ENCODE assay signal across 8 cellular contexts in genomic region chr2:113138428-113139322, GRCh38. TPM values are rescaled to one million over a fixed set of nuclear protein-coding genes. Genes with fewer than 3 reads are reported as not detected.
A peak's percentile ranks its signal among the peaks of the same experiment; 100 is the strongest.
DNase-seq lines count a peak whose midpoint lies in the region; ATAC-seq, FAIRE-seq and TF ChIP-seq lines count a peak whose summit lies in the region.

No MANE protein-coding gene starts in this region.

- H3K27me3 ChIP-seq in heart right ventricle: peaks cover 0 to 5% (median 0%) of the 10 kb centered on the region in 7 donors

- H3K36me3 Mint-ChIP-seq in CD14-positive monocyte: peaks cover 9 to 10% of the 10 kb centered on the region in 2 donors
- no peaks in the 10 kb centered on the region for H3K36me3 Mint-ChIP-seq in activated naive CD8-positive, alpha-beta T cell treated with anti-CD3 and anti-CD28 coated beads, Interleukin-2, amount 10 ng/mL, durations not matched to agents 7 days and 5 days

- H3K4me3 ChIP-seq in Jurkat, Clone E6-1 (ENCODE audit: low read length): no peak overlapping the region
- no peak overlapping the region for H3K4me3 ChIP-seq in heart right ventricle

- H3K27ac ChIP-seq in heart right ventricle: no peak overlapping the region

- POLR2A ChIA-PET in activated naive CD8-positive, alpha-beta T cell treated with anti-CD3 and anti-CD28 coated beads, Interleukin-2, amount 10 ng/mL, durations not matched to agents 7 days and 5 days (lab: Charles Lee): interaction anchor here (0.6 to 3.9 kb wide), 12 partner anchors 19 to 112 kb away, joined by 3 to 40 read pairs (median 4); partner anchors contain the start of gene PSD4

- peak; percentile 49 for FAIRE-seq in RCC 7860 (lab: Jason Lieb, UNC)

- TF ChIP-seq CTCF in CD14-positive monocyte (IDR thresholded peaks at IDR 0.05) (peak; percentile 85), heart right ventricle (IDR thresholded peaks at IDR 0.05) (peak; percentile 70 to 85 (median 79))

- intact Hi-C loops in CD14-positive monocyte (cut with micrococcal nuclease): loop anchor here in 1 of 2 donors (2.0 to 5.0 kb wide), 2 partner anchors 60 to 234 kb away; no protein-coding TSS in a partner anchor
- intact Hi-C loops in heart right ventricle (cut with DNase I): loop anchor here (2.0 to 10.0 kb wide), 11 partner anchors 56 to 254 kb away; no protein-coding TSS in a partner anchor

- peaks cover 0 to 4% (median 3%) of the 10 kb centered on the region in 3 donors for H3K27me3 Mint-ChIP-seq in CD14-positive monocyte (ENCODE audit: low read depth in 3 of 3)
- H3K27me3 Mint-ChIP-seq in activated naive CD8-positive, alpha-beta T cell treated with anti-CD3 and anti-CD28 coated beads, Interleukin-2, amount 10 ng/mL, durations not matched to agents 7 days and 5 days: peaks cover 4% of the 10 kb centered on the region

- no peaks in the 10 kb centered on the region for H3K36me3 ChIP-seq in heart right ventricle

- WGBS in heart right ventricle, 2 donors: 40 to 42% methylated on average over 13 of the region's 13 CpGs

- peaks cover 0 to 4% (median 0%) of the 10 kb centered on the region in 7 donors for H3K9me3 Mint-ChIP-seq in CD14-positive monocyte
- no peaks in the 10 kb centered on the region for H3K9me3 Mint-ChIP-seq in activated naive CD8-positive, alpha-beta T cell treated with anti-CD3 and anti-CD28 coated beads, Interleukin-2, amount 10 ng/mL, durations not matched to agents 7 days and 5 days

- peak overlapping the region; percentile 23 to 45 for H3K4me3 Mint-ChIP-seq in CD14-positive monocyte
- H3K4me3 Mint-ChIP-seq in activated naive CD8-positive, alpha-beta T cell treated with anti-CD3 and anti-CD28 coated beads, Interleukin-2, amount 10 ng/mL, durations not matched to agents 7 days and 5 days: peak overlapping the region; percentile 73

- ATAC-seq in GM18861 (IDR thresholded peaks at IDR 0.05; ENCODE audit: unreplicated experiment) (peak; percentile 57), heart right ventricle (peak in 6 of 8 donors; percentile 29 to 74 (median 48)), GM21619 (IDR thresholded peaks at IDR 0.05; ENCODE audit: unreplicated experiment) (no peak)
- peak; percentile 74 for ATAC-seq in activated naive CD8-positive, alpha-beta T cell treated with anti-CD3 and anti-CD28 coated beads, Interleukin-2, amount 10 ng/mL, durations not matched to agents 7 days and 5 days (ENCODE audit: low read depth)

- H3K4me1 Mint-ChIP-seq in CD14-positive monocyte: peaks cover 27% of the 10 kb centered on the region
- H3K4me1 Mint-ChIP-seq in activated naive CD8-positive, alpha-beta T cell treated with anti-CD3 and anti-CD28 coated beads, Interleukin-2, amount 10 ng/mL, durations not matched to agents 7 days and 5 days: peaks cover 28% of the 10 kb centered on the region

- H3K27ac Mint-ChIP-seq in CD14-positive monocyte: peak overlapping the region in 4 of 7 donors; percentile 28 to 50 (median 42)
- H3K27ac Mint-ChIP-seq in activated naive CD8-positive, alpha-beta T cell treated with anti-CD3 and anti-CD28 coated beads, Interleukin-2, amount 10 ng/mL, durations not matched to agents 7 days and 5 days: peak overlapping the region; percentile 84

- peaks cover 0 to 6% (median 0%) of the 10 kb centered on the region in 9 donors for H3K4me1 ChIP-seq in heart right ventricle

- no peaks in the 10 kb centered on the region for H3K9me3 ChIP-seq in heart right ventricle

- DNase-seq in CD14-positive monocyte (ENCODE audit: low spot score) (no peak), RCC 7860 (ENCODE audit: low spot score) (peak; percentile 54), heart right ventricle (peak in 1 of 2 donors; percentile 49), renal cortical epithelial cell (ENCODE audit: low read depth) (peak; percentile 80)
- peak; percentile 79 for DNase-seq in Jurkat, Clone E6-1 (ENCODE audit: low read depth, low spot score)
- no peak for DNase-seq in activated naive CD8-positive, alpha-beta T cell treated with anti-CD3 and anti-CD28 coated beads, Interleukin-2, amount 10 ng/mL, durations not matched to agents 7 days and 5 days

RNA-seq across cellular contexts. Expression of gene IL1RN, which starts 11.3 kb away (rescaled TPM):
- polyA plus RNA-seq in CD14-positive monocyte: 100 to 1,000 TPM in 1 of 2 donors, 10 to 100 TPM in 1; 92.0 to 109 TPM
- not detected for polyA plus RNA-seq in Jurkat, Clone E6-1 (2012; ENCODE audit: insufficient read depth, insufficient read length)
- 1 to 10 TPM; 2.1 to 4.0 TPM for total RNA-seq in activated naive CD8-positive, alpha-beta T cell treated with anti-CD3 and anti-CD28 coated beads, Interleukin-2, amount 10 ng/mL, durations not matched to agents 7 days and 5 days
- 1 to 10 TPM in 2 of 10 donors, under 1 TPM in 6, not detected in 2; 0.22 to 9.2 (median 0.86) TPM for total RNA-seq in heart right ventricle
- under 1 TPM; 0.22 to 0.87 TPM for polyA plus RNA-seq in heart right ventricle
- 1.6 TPM in 1 of 2 replicates, not detected in the other for total RNA-seq in renal cortical epithelial cell

RNA-seq across cellular contexts. Expression of gene PSD4, which starts 35.1 kb away (rescaled TPM):
- 10 to 100 TPM; 11.0 to 18.2 TPM for polyA plus RNA-seq in CD14-positive monocyte
- 69.3 TPM for polyA plus RNA-seq in Jurkat, Clone E6-1 (2012; ENCODE audit: insufficient read depth, insufficient read length)
- total RNA-seq in activated naive CD8-positive, alpha-beta T cell treated with anti-CD3 and anti-CD28 coated beads, Interleukin-2, amount 10 ng/mL, durations not matched to agents 7 days and 5 days: 100 to 1,000 TPM; 361 to 385 TPM
- total RNA-seq in heart right ventricle: 10 to 100 TPM in 1 of 10 donors, 1 to 10 TPM in 9; 1.0 to 13.0 (median 2.1) TPM
- 1 to 10 TPM; 1.0 to 1.3 TPM for polyA plus RNA-seq in heart right ventricle
- total RNA-seq in renal cortical epithelial cell: 13.5 and 28.7 TPM in 2 replicates

Comparison
In these comparisons a context has a peak if more than half of its experiments do, and no peak if none do; other contexts are left out.
1. DNase-seq: peak in Jurkat, Clone E6-1 (single experiment), RCC 7860 (single experiment) and renal cortical epithelial cell (single experiment); none in CD14-positive monocyte (single experiment) and activated naive CD8-positive, alpha-beta T cell treated with anti-CD3 and anti-CD28 coated beads, Interleukin-2, amount 10 ng/mL, durations not matched to agents 7 days and 5 days (single experiment).
2. RNA of gene PSD4, which starts 35.1 kb away (total RNA-seq): 361 to 385 TPM in activated naive CD8-positive, alpha-beta T cell treated with anti-CD3 and anti-CD28 coated beads, Interleukin-2, amount 10 ng/mL, durations not matched to agents 7 days and 5 days; 13.5 to 28.7 TPM in renal cortical epithelial cell and 1.0 to 13.0 TPM in heart right ventricle; every median in the first group is over 10 times any median in the second.